27 cellular contexts compared by ENCODE assay signal in the genomic region with DNA sequence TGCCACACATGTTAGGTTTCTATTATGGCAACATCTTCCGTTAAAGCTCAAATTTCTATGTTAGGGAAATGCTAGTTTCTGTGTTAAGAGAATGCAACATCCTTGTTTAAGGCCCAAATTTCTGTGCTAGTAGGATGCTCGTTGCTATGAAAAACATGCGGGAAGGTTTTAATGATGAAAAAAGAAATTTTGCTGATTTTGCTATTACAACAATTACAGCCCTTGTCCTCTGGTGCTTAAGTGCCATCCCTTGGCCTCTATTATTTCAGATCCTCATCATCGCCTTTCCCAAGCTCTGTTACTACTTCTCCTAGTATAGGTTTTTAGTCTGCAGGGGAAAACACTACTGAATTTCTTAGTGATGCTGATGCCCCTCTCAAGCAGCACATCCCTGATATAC.
"Had no signal": no experiment of that assay in that cellular context is flagged by ENCODE, and none has a peak within 500 bp of the region (broad histone marks: within the 10 kb centered on the region; RNA-seq: fewer than 3 reads in every experiment).

No MANE protein-coding gene starts in this region.

- ATAC-seq: stimulated activated effector memory CD8-positive, alpha-beta T cell treated with anti-CD3 and anti-CD28 coated beads, Interleukin-12 subunit alpha, Interleukin-12 subunit beta, amount 100 ng/mL, for 72 hours; stimulated activated memory B cell treated with anti-CD40 and anti-IgM and Interleukin-4, amounts not matched to agents 10 μg/mL and 1 μg/mL and 100 μg/mL, for 72 hours; stimulated activated naive B cell treated with anti-CD40 and anti-IgM and Interleukin-4, amounts not matched to agents 10 μg/mL and 1 μg/mL and 100 μg/mL, for 72 hours; stimulated activated naive CD8-positive, alpha-beta T cell treated with anti-CD3 and anti-CD28 coated beads, Interleukin-15, amount 100 ng/mL, for 72 hours; stimulated activated naive CD8-positive, alpha-beta T cell treated with anti-CD3 and anti-CD28 coated beads, Interleukin-15, Interleukin-2, amounts not matched to agents 100 U/mL and 50 U/mL, for 24 hours; upper lobe of right lung had no signal

- H3K36me3 ChIP-seq: stomach, suprapubic skin, thoracic aorta, thyroid gland, tibial artery, tibial nerve, transverse colon, upper lobe of left lung, upper lobe of right lung, uterus, vagina had no signal

- H3K27ac ChIP-seq: stomach, suprapubic skin, thoracic aorta, thyroid gland, tibial artery, tibial nerve, transverse colon, upper lobe of left lung, upper lobe of right lung, uterus, vagina had no signal

- H3K9me3 ChIP-seq: testis, thyroid gland, tibial artery, tibial nerve, upper lobe of left lung, vagina had no signal

- DNase-seq: stimulated activated CD4-positive, alpha-beta T cell treated with anti-CD3 and anti-CD28 coated beads, Interleukin-2, amount 100 ng/mL, for 24 hours; stimulated activated CD4-positive, alpha-beta T cell treated with anti-CD3 and anti-CD28 coated beads, Interleukin-2, amount 100 ng/mL, for 48 hours; stimulated activated CD4-positive, alpha-beta T cell treated with anti-CD3 and anti-CD28 coated beads, Interleukin-4, amount 100 ng/mL, for 1 hour; stimulated activated CD4-positive, alpha-beta T cell treated with anti-CD3 and anti-CD28 coated beads, Interleukin-4, amount 100 ng/mL, for 24 hours; stimulated activated CD4-positive, alpha-beta T cell treated with anti-CD3 and anti-CD28 coated beads, Interleukin-4, amount 100 ng/mL, for 4 hours; stimulated activated CD8-positive, alpha-beta memory T cell treated with anti-CD3 and anti-CD28 coated beads, Interleukin-4, amount 100 ng/mL, for 48 hours; stimulated activated naive B cell treated with anti-CD40 and anti-IgM and Interleukin-4, amounts not matched to agents 10 μg/mL and 1 μg/mL and 100 μg/mL, for 72 hours; stimulated activated naive CD4-positive, alpha-beta T cell; stimulated activated naive CD4-positive, alpha-beta T cell treated with Interleukin-2 at 50 U/mL for 16 hours; stimulated activated naive CD8-positive, alpha-beta T cell treated with anti-CD3 and anti-CD28 coated beads, Interleukin-15, amount 100 ng/mL, for 72 hours; stimulated activated naive CD8-positive, alpha-beta T cell treated with anti-CD3 and anti-CD28 coated beads, Interleukin-15, Interleukin-2, amounts not matched to agents 100 U/mL and 50 U/mL, for 24 hours; stomach; testis; thyroid gland; tibial artery; transverse colon; trophoblast cell; upper lobe of left lung; upper lobe of right lung; uterus had no signal

- H3K27me3 ChIP-seq: stomach, suprapubic skin, testis, thyroid gland, tibial artery, tibial nerve, transverse colon, upper lobe of left lung, upper lobe of right lung, uterus, vagina had no signal

- H3K4me1 ChIP-seq: stomach, suprapubic skin, thyroid gland, tibial artery, tibial nerve, transverse colon, upper lobe of left lung, upper lobe of right lung, uterus, vagina had no signal

- FAIRE-seq: urothelium cell line had no signal

- H3K4me3 ChIP-seq: stomach, suprapubic skin, testis, thoracic aorta, thyroid gland, tibial artery, tibial nerve, transverse colon, upper lobe of left lung, upper lobe of right lung, uterus, vagina had no signal
